1 cellular context compared by ENCODE assay signal in the genomic region with DNA sequence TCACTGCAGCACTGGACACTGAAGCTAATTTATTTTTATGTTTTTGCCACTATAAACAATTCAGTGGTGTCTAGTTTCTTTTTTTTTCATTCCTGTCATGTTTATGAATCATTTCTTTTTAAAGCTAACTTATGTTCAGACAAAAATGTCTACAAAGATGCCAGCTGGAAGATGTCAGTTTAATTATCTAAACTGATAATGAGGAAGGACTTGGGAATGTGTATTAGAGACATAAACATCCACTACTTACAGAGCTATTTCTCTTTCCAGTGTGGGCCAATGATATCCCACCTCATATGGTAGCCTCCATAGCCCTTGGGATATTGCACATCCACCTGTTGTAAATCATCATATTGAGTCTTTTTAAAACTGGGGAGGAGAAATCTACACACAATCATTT.
TF ChIP-seq lines count a peak whose summit lies in the region.

No MANE protein-coding gene starts in this region.

TF ChIP-seq in IMR-90, 13 proteins besides CTCF, POLR2A, EP300 and RAD21:
- no peak for TF ChIP-seq MXI1 (IDR thresholded peaks at IDR 0.05; ENCODE audit: borderline replicate concordance, low read depth, low read length)
- TF ChIP-seq, protein P1, sequence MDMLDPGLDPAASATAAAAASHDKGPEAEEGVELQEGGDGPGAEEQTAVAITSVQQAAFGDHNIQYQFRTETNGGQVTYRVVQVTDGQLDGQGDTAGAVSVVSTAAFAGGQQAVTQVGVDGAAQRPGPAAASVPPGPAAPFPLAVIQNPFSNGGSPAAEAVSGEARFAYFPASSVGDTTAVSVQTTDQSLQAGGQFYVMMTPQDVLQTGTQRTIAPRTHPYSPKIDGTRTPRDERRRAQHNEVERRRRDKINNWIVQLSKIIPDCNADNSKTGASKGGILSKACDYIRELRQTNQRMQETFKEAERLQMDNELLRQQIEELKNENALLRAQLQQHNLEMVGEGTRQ (IDR thresholded peaks at IDR 0.05; ENCODE audit: low read depth, low read length): no peak
- no peak for TF ChIP-seq BHLHE40 (IDR thresholded peaks at IDR 0.05; ENCODE audit: low read depth, low read length)
- no peak for TF ChIP-seq MAZ (IDR thresholded peaks at IDR 0.05; ENCODE audit: borderline replicate concordance, low read depth, low read length)
